14 cellular contexts compared by ENCODE assay signal in genomic region chr18:3520230-3521085, GRCh38.
"Had no signal": no experiment of that assay in that cellular context is flagged by ENCODE, and none has a peak within 500 bp of the region (broad histone marks: within the 10 kb centered on the region; RNA-seq: fewer than 3 reads in every experiment).

No MANE protein-coding gene starts in this region.

- H3K4me1 Mint-ChIP-seq: activated T-helper 17 cell treated with anti-CD3 and anti-CD28 coated beads, Interleukin-2, amount 50 U/mL, for 72 hours had no signal

- H3K27ac Mint-ChIP-seq: activated naive CD4-positive, alpha-beta T cell treated with anti-CD3 and anti-CD28 coated beads for 36 hours; activated T-helper 17 cell treated with anti-CD3 and anti-CD28 coated beads, Interleukin-2, amount 50 U/mL, for 72 hours; mesothelial cell of epicardium; stimulated activated effector memory CD8-positive, alpha-beta T cell treated with anti-CD3 and anti-CD28 coated beads, Interleukin-12 subunit alpha, Interleukin-12 subunit beta, amount 100 ng/mL, for 72 hours had no signal

- DNase-seq: activated CD4-positive, alpha-beta T cell treated with anti-CD3 and anti-CD28 coated beads for 4 hours; activated naive CD4-positive, alpha-beta T cell treated with anti-CD3 and anti-CD28 coated beads for 36 hours; activated T-cell treated with anti-CD3 and anti-CD28 coated beads for 4 hours; adrenal gland; caudate nucleus; effector CD8-positive, alpha-beta T cell; kidney glomerular epithelial cell; right cardiac atrium; T-helper 9 cell; tibial artery; WERI-Rb-1 had no signal

- H3K9me3 Mint-ChIP-seq: activated T-helper 17 cell treated with anti-CD3 and anti-CD28 coated beads, Interleukin-2, amount 50 U/mL, for 72 hours; mesothelial cell of epicardium; stimulated activated effector memory CD8-positive, alpha-beta T cell treated with anti-CD3 and anti-CD28 coated beads, Interleukin-12 subunit alpha, Interleukin-12 subunit beta, amount 100 ng/mL, for 72 hours had no signal

- ATAC-seq: activated T-helper 17 cell treated with anti-CD3 and anti-CD28 coated beads, Interleukin-2, amount 50 U/mL, for 72 hours; right cardiac atrium; stimulated activated effector memory CD8-positive, alpha-beta T cell treated with anti-CD3 and anti-CD28 coated beads, Interleukin-12 subunit alpha, Interleukin-12 subunit beta, amount 100 ng/mL, for 72 hours had no signal

- H3K4me3 Mint-ChIP-seq: activated naive CD4-positive, alpha-beta T cell treated with anti-CD3 and anti-CD28 coated beads for 36 hours; activated T-helper 17 cell treated with anti-CD3 and anti-CD28 coated beads, Interleukin-2, amount 50 U/mL, for 72 hours; mesothelial cell of epicardium; stimulated activated effector memory CD8-positive, alpha-beta T cell treated with anti-CD3 and anti-CD28 coated beads, Interleukin-12 subunit alpha, Interleukin-12 subunit beta, amount 100 ng/mL, for 72 hours had no signal

- H3K36me3 Mint-ChIP-seq: mesothelial cell of epicardium; stimulated activated effector memory CD8-positive, alpha-beta T cell treated with anti-CD3 and anti-CD28 coated beads, Interleukin-12 subunit alpha, Interleukin-12 subunit beta, amount 100 ng/mL, for 72 hours had no signal
